Comparison of ENCODE assay signal across 9 cellular contexts in the genomic region with DNA sequence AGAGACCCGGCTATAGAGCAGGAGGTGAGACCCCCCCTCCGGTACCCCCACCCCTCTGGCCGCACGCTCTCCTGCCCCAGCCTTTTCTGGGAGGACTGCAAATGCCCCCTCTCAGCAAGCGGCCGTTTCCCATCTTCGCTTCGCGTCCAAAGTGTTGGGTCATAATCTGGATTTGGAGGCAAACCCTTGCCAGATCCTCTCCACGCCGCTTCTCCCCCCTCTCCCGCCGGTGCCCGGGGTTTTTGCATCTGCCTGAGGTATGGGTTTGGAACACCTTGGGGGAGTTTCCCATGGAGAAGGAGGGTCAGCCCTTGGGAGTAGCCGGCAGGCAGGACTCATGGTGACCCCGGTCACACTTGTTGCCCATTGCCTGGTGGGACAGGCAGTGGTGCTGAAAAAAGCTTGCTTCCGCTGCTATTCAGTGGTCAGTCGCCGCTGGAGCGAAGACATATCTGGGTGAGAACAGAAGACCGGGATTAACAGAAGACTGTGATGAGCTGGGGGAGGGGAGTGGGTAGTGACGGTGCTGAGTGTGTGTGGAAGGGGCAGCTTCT. TPM values are rescaled to one million over a fixed set of nuclear protein-coding genes. Genes with fewer than 3 reads are reported as not detected.
DNase-seq lines count a peak whose midpoint lies in the region; ATAC-seq and TF ChIP-seq lines count a peak whose summit lies in the region.
"Had no signal": no experiment of that assay in that cellular context is flagged by ENCODE, and none has a peak within 500 bp of the region (broad histone marks: within the 10 kb centered on the region; RNA-seq: fewer than 3 reads in every experiment).

No MANE protein-coding gene starts in this region.

- H3K36me3 ChIP-seq in upper lobe of right lung, result no peaks in the 10 kb centered on the region

- DNase-seq in Right ventricle myocardium inferior (ENCODE audit: missing footprints), result peak; percentile 59
- no peak for DNase-seq in cardiac septum (ENCODE audit: low spot score)
- DNase-seq in astrocyte of the cerebellum (ENCODE audit: low read depth), result no peak
- no peak for DNase-seq in left lobe of liver (ENCODE audit: low spot score)
- DNase-seq in upper lobe of right lung, result peak; percentile 59
- no peak for DNase-seq in SIG-M5 (lab: John Stamatoyannopoulos, UW)
- DNase-seq in DMS79 treated with DMSO at 0.1 percent for 48 hours (lab: John Stamatoyannopoulos, UW), result no peak

- no peak for ATAC-seq in Right ventricle myocardium inferior
- peak; percentile 12 for ATAC-seq in left lobe of liver
- peak; percentile 13 for ATAC-seq in upper lobe of right lung
- no peak for ATAC-seq in HG03139 (IDR thresholded peaks at IDR 0.05; ENCODE audit: unreplicated experiment)

- no peak overlapping the region for H3K27ac ChIP-seq in upper lobe of right lung
- H3K27ac ChIP-seq: HL-60 had no signal

- no peaks in the 10 kb centered on the region for H3K4me1 ChIP-seq in upper lobe of right lung

- TF ChIP-seq CTCF in astrocyte of the cerebellum (IDR thresholded peaks at IDR 0.05; ENCODE audit: low read depth, low read length, missing control alignments) (no peak), upper lobe of right lung (IDR thresholded peaks at IDR 0.05) (no peak)

- no peaks in the 10 kb centered on the region for H3K9me3 ChIP-seq in upper lobe of right lung

- H3K27me3 ChIP-seq in upper lobe of right lung, result peaks cover 59% of the 10 kb centered on the region

- H3K4me3 ChIP-seq in astrocyte of the cerebellum (ENCODE audit: low read depth, low read length) (peak overlapping the region; percentile 68), upper lobe of right lung (peak overlapping the region; percentile 14)

- intact Hi-C loops in Right ventricle myocardium inferior (cut with DNase I), result no loop called here
- intact Hi-C loops in cardiac septum (cut with DNase I), result no loop called here
- intact Hi-C loops in upper lobe of right lung (cut with DNase I), result no loop called here

- in situ Hi-C loops in astrocyte of the cerebellum (cut with HindIII; ENCODE audit: low sequenced_read_pairs), result no loop called here

RNA-seq across cellular contexts. Expression of gene KCNK2, which starts 0.9 kb away (rescaled TPM):
- 0.05 TPM for total RNA-seq in Right ventricle myocardium inferior
- total RNA-seq in cardiac septum, result 0.11 TPM
- total RNA-seq in left lobe of liver, result 0.08 TPM
- total RNA-seq in upper lobe of right lung, result 0.26 TPM

Comparison
In these comparisons a context has a peak if more than half of its experiments do, and no peak if none do; other contexts are left out.
1. DNase-seq: peak in Right ventricle myocardium inferior (single experiment) and upper lobe of right lung (single experiment); none in cardiac septum (single experiment), astrocyte of the cerebellum (single experiment), left lobe of liver (single experiment), SIG-M5 (single experiment) and DMS79 treated with DMSO at 0.1 percent for 48 hours (single experiment).
2. ATAC-seq: peak in left lobe of liver (single experiment) and upper lobe of right lung (single experiment); none in Right ventricle myocardium inferior (single experiment) and HG03139 (single experiment).